ENCODE assay signal across 23 cellular contexts in genomic region chr1:147785794-147786506, GRCh38. TPM values are rescaled to one million over a fixed set of nuclear protein-coding genes. Genes with fewer than 3 reads are reported as not detected.
"Had no signal": no experiment of that assay in that cellular context is flagged by ENCODE, and none has a peak within 500 bp of the region (broad histone marks: within the 10 kb centered on the region; RNA-seq: fewer than 3 reads in every experiment).

No MANE protein-coding gene starts in this region.

- FAIRE-seq: kidney had no signal

- H3K4me3 Mint-ChIP-seq: immature natural killer cell; naive thymus-derived CD4-positive, alpha-beta T cell; stimulated activated effector memory CD8-positive, alpha-beta T cell treated with anti-CD3 and anti-CD28 coated beads, Interleukin-12 subunit alpha, Interleukin-12 subunit beta, amount 100 ng/mL, for 72 hours had no signal

- H3K9me3 ChIP-seq: colonic mucosa, esophagus squamous epithelium, ovary, tibial artery, upper lobe of left lung, vagina had no signal

- H3K36me3 Mint-ChIP-seq: immature natural killer cell; naive thymus-derived CD4-positive, alpha-beta T cell; stimulated activated effector memory CD8-positive, alpha-beta T cell treated with anti-CD3 and anti-CD28 coated beads, Interleukin-12 subunit alpha, Interleukin-12 subunit beta, amount 100 ng/mL, for 72 hours had no signal

- H3K4me1 Mint-ChIP-seq: immature natural killer cell; naive thymus-derived CD4-positive, alpha-beta T cell; stimulated activated effector memory CD8-positive, alpha-beta T cell treated with anti-CD3 and anti-CD28 coated beads, Interleukin-12 subunit alpha, Interleukin-12 subunit beta, amount 100 ng/mL, for 72 hours had no signal

- H3K27me3 ChIP-seq: colonic mucosa, ovary, tibial artery, upper lobe of left lung, vagina had no signal

- H3K27ac ChIP-seq: colonic mucosa, esophagus squamous epithelium, ovary, tibial artery, upper lobe of left lung, vagina had no signal

- H3K4me3 ChIP-seq: colonic mucosa, esophagus squamous epithelium, lung, ovary, smooth muscle cell, tibial artery, upper lobe of left lung, vagina had no signal

- H3K4me2 ChIP-seq: smooth muscle cell had no signal

- H3K36me3 ChIP-seq: colonic mucosa, esophagus squamous epithelium, ovary, tibial artery, upper lobe of left lung, vagina had no signal

- ATAC-seq: left ventricle myocardium superior; naive thymus-derived CD4-positive, alpha-beta T cell; right cardiac atrium; stimulated activated effector memory CD8-positive, alpha-beta T cell treated with anti-CD3 and anti-CD28 coated beads, Interleukin-12 subunit alpha, Interleukin-12 subunit beta, amount 100 ng/mL, for 72 hours; stimulated activated naive CD8-positive, alpha-beta T cell treated with anti-CD3 and anti-CD28 coated beads, Interleukin-15, Interleukin-2, amounts not matched to agents 100 U/mL and 50 U/mL, for 24 hours had no signal

- H3K9me3 Mint-ChIP-seq: immature natural killer cell; stimulated activated effector memory CD8-positive, alpha-beta T cell treated with anti-CD3 and anti-CD28 coated beads, Interleukin-12 subunit alpha, Interleukin-12 subunit beta, amount 100 ng/mL, for 72 hours had no signal

- H3K4me1 ChIP-seq: colonic mucosa, esophagus squamous epithelium had no signal

- DNase-seq: colonic mucosa; dermis blood vessel endothelial cell; esophagus squamous epithelium; foreskin fibroblast; immature natural killer cell; kidney; left cardiac atrium; left ventricle myocardium superior; mesenchymal stem cell; midbrain; naive thymus-derived CD4-positive, alpha-beta T cell; nucleus accumbens; ovary; right cardiac atrium; stimulated activated CD4-positive, alpha-beta T cell treated with anti-CD3 and anti-CD28 coated beads, Interleukin-2, amount 100 ng/mL, for 48 hours; stimulated activated CD8-positive, alpha-beta memory T cell treated with anti-CD3 and anti-CD28 coated beads, Interleukin-4, amount 100 ng/mL, for 48 hours; stimulated activated naive CD8-positive, alpha-beta T cell treated with anti-CD3 and anti-CD28 coated beads, Interleukin-15, Interleukin-2, amounts not matched to agents 100 U/mL and 50 U/mL, for 24 hours; tibial artery; upper lobe of left lung had no signal

- H3K27ac Mint-ChIP-seq: immature natural killer cell; stimulated activated effector memory CD8-positive, alpha-beta T cell treated with anti-CD3 and anti-CD28 coated beads, Interleukin-12 subunit alpha, Interleukin-12 subunit beta, amount 100 ng/mL, for 72 hours had no signal

RNA-seq across cellular contexts. Expression of gene GJA5, which starts 25.5 kb away (rescaled TPM):
- total RNA-seq: naive thymus-derived CD4-positive, alpha-beta T cell had no signal
